ENCODE assay signal across 1 cellular context in the genomic region with DNA sequence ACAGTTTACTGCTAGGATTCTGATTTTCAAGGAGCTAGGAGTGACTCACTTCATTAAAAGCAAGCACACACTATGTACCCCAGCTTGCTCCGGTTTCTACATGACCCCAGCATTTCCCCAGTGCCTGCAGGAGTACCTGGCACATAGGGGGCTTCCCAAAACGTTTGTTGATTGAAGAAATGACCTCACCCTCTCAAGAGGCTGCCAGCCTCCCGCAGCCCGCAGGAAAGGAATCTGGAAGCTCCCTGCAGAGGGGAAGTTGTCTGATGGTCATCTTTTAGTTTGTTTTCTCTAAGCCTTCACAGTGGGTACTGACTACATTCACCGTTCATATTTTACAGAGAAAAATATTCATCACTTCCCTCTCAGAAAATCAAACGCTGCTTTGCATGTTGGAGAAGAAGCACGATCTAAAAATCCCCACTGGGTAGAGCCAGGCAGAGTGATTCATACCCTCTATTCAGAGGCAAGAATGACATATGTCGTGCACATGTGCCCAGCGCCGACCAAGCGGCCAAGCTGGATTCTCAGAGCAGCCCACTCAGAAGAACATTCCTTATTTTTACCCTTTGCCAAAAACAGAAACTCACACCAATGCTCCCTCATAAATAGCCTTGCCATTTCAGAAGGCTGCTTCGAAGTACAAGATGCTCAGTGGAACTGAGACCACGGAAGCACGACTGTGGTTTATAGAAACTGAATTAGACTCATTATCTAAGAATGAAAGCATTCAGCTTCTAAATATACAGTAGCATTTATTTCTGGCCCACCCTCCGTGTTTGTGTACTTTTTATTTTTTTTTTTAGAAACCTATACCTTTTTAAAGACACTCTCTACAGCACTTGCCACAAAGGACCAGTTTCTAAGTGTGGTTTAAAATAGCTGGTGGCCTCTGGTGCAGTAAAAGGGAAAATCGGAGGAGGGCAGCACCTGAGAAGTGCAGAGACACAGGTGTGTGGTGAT.
TF ChIP-seq lines count a peak whose summit lies in the region.

No MANE protein-coding gene starts in this region.

TF ChIP-seq in IMR-90, 13 proteins besides CTCF, POLR2A, EP300 and RAD21 (continued from another document):
- TF ChIP-seq RFX5 (IDR thresholded peaks at IDR 0.05; ENCODE audit: low read depth, low read length) (no peak), ELK1 (IDR thresholded peaks at IDR 0.05; ENCODE audit: borderline replicate concordance, low read depth, low read length) (no peak)
